In the genomic region with DNA sequence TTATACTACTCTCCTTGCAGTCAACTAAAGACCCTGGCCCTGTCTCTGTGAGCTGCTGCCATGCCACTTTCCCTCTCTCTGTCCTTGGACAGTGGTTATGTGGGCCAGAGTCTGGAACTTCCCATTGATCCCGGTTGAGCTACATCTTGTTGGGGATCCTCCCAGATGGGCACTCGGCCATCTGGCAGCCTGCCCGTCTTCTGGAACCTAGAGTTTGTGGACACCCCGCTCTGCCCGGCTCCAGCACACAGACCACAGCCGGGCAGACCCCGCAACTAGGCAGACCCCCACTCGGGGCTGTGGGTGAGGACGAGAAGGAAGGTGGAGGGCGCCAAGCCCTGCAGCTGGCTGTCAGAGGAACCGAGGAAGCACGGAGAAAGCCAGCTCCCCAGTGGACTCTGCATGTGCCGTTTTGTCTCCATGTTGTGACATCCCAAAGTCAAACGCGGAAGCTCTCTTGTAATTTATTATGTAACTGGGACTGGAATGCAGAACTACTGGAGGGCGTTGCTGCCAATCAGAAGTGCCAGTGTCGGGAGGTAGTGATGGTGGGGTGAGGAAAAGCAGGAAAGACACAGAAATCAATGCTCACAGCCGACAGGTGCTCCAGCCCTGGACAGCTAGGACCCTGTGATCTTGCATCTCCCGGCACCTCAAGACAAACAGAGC, we compare ENCODE assay signal across 9 cellular contexts.
DNase-seq lines count a peak whose midpoint lies in the region; ATAC-seq and TF ChIP-seq lines count a peak whose summit lies in the region.
"Had no signal": no experiment of that assay in that cellular context is flagged by ENCODE, and none has a peak within 500 bp of the region (broad histone marks: within the 10 kb centered on the region; RNA-seq: fewer than 3 reads in every experiment).

No MANE protein-coding gene starts in this region.

- H4K20me1 ChIP-seq in SK-N-SH (ENCODE audit: insufficient read depth), result no peaks in the 10 kb centered on the region

- H2AFZ ChIP-seq in SK-N-SH (ENCODE audit: low read depth), result no peak overlapping the region

- H3K27ac ChIP-seq in SK-N-SH (ENCODE audit: low read depth in 2 of 2, low read length in 1 of 2) (no peak overlapping the region), caudate nucleus (ENCODE audit: low read depth, low read length) (peak overlapping the region; percentile 92), vagina (no peak overlapping the region)

- no peak overlapping the region for H3K9ac ChIP-seq in SK-N-SH

- POLR2A ChIA-PET in SK-N-SH (lab: Yijun Ruan, JAX), result no interaction called here

- 35% methylated on average over 9 of the region's 19 CpGs for WGBS in SK-N-SH (ENCODE audit: low lambda C conversion rate)

- no peaks in the 10 kb centered on the region for H3F3A ChIP-seq in SK-N-SH (replicated peaks; ENCODE audit: insufficient read depth)

- H3K79me2 ChIP-seq in SK-N-SH (ENCODE audit: insufficient read depth), result no peaks in the 10 kb centered on the region

- intact Hi-C loops in vagina (cut with DNase I), result no loop called here

- DNase-seq in SK-N-SH (peak; percentile 70), caudate nucleus (lab: John Stamatoyannopoulos, UW) (peak in 58 of 61 donors; percentile 18 to 89 (median 73)), mucosa of gallbladder (ENCODE audit: low spot score) (peak; percentile 89), vagina (ENCODE audit: extremely low spot score in 2 of 2) (no peak), activated gamma-delta T cell treated with Interleukin-2 at 50 U/mL for 16 hours (no peak), activated T-cell treated with anti-CD3 and anti-CD28 coated beads for 4 hours (no peak), SHP77 (lab: John Stamatoyannopoulos, UW) (no peak)
- DNase-seq: activated CD8-positive, alpha-beta memory T cell treated with anti-CD3 and anti-CD28 coated beads for 24 hours had no signal

- H3K4me2 ChIP-seq in SK-N-SH, result no peak overlapping the region

- H3K36me3 ChIP-seq in SK-N-SH (replicated peaks in 1 of 2; ENCODE audit: control insufficient read depth in 1 of 2, insufficient read depth in 2 of 2, low read length in 1 of 2) (no peaks in the 10 kb centered on the region), vagina (no peaks in the 10 kb centered on the region)

- H3K4me3 ChIP-seq in SK-N-SH (ENCODE audit: low read depth in 2 of 2, low read length in 1 of 2) (no peak overlapping the region), vagina (peak overlapping the region; percentile 6 to 26)

- H3K9me3 ChIP-seq in SK-N-SH (no peaks in the 10 kb centered on the region), vagina (no peaks in the 10 kb centered on the region)

- no peak for TF ChIP-seq CTCF in SK-N-SH (IDR thresholded peaks at IDR 0.05)
- no peak for TF ChIP-seq CTCF in vagina (IDR thresholded peaks at IDR 0.05)

- H3K4me1 ChIP-seq in SK-N-SH (ENCODE audit: control insufficient read depth in 1 of 2, insufficient read depth in 2 of 2, low read depth in 1 of 2, low read length in 1 of 2) (peaks cover 0 to 24% of the 10 kb centered on the region in 2 experiments; a peak in 1 of 4 replicates), vagina (peaks cover 11% of the 10 kb centered on the region)

- no peaks in the 10 kb centered on the region for H3K9me2 ChIP-seq in SK-N-SH

- no peak for TF ChIP-seq POLR2A in vagina (IDR thresholded peaks at IDR 0.05)

- no peak for ATAC-seq in SK-N-SH treated with all-trans-retinoic acid at 6 μM for 48 hours

- CTCF ChIA-PET in SK-N-SH (lab: Yijun Ruan, JAX), result interaction anchor here (0.8 to 1.6 kb wide), 8 partner anchors 9 to 282 kb away, joined by 3 to 5 read pairs (median 3); no protein-coding TSS in a partner anchor

- TF ChIP-seq EP300 in SK-N-SH (IDR thresholded peaks at IDR 0.05; ENCODE audit: borderline replicate concordance in 1 of 2, low read depth in 1 of 2, low read length in 1 of 2), result no peak

- H3K27me3 ChIP-seq in SK-N-SH (ENCODE audit: insufficient read depth) (no peaks in the 10 kb centered on the region; the same call in 1 of the 2 replicates), vagina (no peaks in the 10 kb centered on the region)

- no peak for TF ChIP-seq RAD21 in SK-N-SH (IDR thresholded peaks at IDR 0.05; ENCODE audit: low read length)

TF ChIP-seq in SK-N-SH, 30 proteins besides CTCF, POLR2A, EP300 and RAD21 (continues in another document):
- TF ChIP-seq CHD2 (IDR thresholded peaks at IDR 0.05; ENCODE audit: low read length, partially characterized antibody), result no peak
- TF ChIP-seq MEF2A (IDR thresholded peaks at IDR 0.05; ENCODE audit: borderline replicate concordance, low read depth), result no peak
- no peak for TF ChIP-seq NRF1 (IDR thresholded peaks at IDR 0.05; ENCODE audit: low read depth, low read length)
- TF ChIP-seq SIN3A (IDR thresholded peaks at IDR 0.05; ENCODE audit: borderline replicate concordance, low read depth, low read length), result no peak
- TF ChIP-seq GABPA (IDR thresholded peaks at IDR 0.05; ENCODE audit: low read depth), result no peak
- TF ChIP-seq TEAD4 (IDR thresholded peaks at IDR 0.05; ENCODE audit: borderline replicate concordance, insufficient read depth), result no peak
- TF ChIP-seq FOXM1 (IDR thresholded peaks at IDR 0.05; ENCODE audit: low read depth), result no peak
- TF ChIP-seq RFX5 (IDR thresholded peaks at IDR 0.05; ENCODE audit: low read length), result no peak
- TF ChIP-seq, protein P1, sequence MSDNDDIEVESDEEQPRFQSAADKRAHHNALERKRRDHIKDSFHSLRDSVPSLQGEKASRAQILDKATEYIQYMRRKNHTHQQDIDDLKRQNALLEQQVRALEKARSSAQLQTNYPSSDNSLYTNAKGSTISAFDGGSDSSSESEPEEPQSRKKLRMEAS (IDR thresholded peaks at IDR 0.05; ENCODE audit: low read depth), result no peak
- TF ChIP-seq GATA2 (CRISPR knock-in tag; IDR thresholded peaks at IDR 0.05), result no peak

TF ChIP-seq in SK-N-SH treated with all-trans-retinoic acid at 6 μM for 48 hours, 23 proteins besides CTCF, POLR2A, EP300 and RAD21 (continues in another document):
- TF ChIP-seq, protein P2, sequence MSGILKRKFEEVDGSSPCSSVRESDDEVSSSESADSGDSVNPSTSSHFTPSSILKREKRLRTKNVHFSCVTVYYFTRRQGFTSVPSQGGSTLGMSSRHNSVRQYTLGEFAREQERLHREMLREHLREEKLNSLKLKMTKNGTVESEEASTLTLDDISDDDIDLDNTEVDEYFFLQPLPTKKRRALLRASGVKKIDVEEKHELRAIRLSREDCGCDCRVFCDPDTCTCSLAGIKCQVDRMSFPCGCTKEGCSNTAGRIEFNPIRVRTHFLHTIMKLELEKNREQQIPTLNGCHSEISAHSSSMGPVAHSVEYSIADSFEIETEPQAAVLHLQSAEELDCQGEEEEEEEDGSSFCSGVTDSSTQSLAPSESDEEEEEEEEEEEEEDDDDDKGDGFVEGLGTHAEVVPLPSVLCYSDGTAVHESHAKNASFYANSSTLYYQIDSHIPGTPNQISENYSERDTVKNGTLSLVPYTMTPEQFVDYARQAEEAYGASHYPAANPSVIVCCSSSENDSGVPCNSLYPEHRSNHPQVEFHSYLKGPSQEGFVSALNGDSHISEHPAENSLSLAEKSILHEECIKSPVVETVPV (CRISPR knock-in tag; IDR thresholded peaks at IDR 0.05), result no peak
- no peak for TF ChIP-seq ZFP30 (CRISPR knock-in tag; IDR thresholded peaks at IDR 0.05)
- TF ChIP-seq POU6F1 (CRISPR knock-in tag; IDR thresholded peaks at IDR 0.05; ENCODE audit: borderline replicate concordance, low read depth), result no peak
- no peak for TF ChIP-seq ZNF70 (CRISPR knock-in tag; IDR thresholded peaks at IDR 0.05)
- TF ChIP-seq ARNTL (CRISPR knock-in tag; IDR thresholded peaks at IDR 0.05; ENCODE audit: borderline replicate concordance, low read depth), result no peak
- TF ChIP-seq, protein P3, sequence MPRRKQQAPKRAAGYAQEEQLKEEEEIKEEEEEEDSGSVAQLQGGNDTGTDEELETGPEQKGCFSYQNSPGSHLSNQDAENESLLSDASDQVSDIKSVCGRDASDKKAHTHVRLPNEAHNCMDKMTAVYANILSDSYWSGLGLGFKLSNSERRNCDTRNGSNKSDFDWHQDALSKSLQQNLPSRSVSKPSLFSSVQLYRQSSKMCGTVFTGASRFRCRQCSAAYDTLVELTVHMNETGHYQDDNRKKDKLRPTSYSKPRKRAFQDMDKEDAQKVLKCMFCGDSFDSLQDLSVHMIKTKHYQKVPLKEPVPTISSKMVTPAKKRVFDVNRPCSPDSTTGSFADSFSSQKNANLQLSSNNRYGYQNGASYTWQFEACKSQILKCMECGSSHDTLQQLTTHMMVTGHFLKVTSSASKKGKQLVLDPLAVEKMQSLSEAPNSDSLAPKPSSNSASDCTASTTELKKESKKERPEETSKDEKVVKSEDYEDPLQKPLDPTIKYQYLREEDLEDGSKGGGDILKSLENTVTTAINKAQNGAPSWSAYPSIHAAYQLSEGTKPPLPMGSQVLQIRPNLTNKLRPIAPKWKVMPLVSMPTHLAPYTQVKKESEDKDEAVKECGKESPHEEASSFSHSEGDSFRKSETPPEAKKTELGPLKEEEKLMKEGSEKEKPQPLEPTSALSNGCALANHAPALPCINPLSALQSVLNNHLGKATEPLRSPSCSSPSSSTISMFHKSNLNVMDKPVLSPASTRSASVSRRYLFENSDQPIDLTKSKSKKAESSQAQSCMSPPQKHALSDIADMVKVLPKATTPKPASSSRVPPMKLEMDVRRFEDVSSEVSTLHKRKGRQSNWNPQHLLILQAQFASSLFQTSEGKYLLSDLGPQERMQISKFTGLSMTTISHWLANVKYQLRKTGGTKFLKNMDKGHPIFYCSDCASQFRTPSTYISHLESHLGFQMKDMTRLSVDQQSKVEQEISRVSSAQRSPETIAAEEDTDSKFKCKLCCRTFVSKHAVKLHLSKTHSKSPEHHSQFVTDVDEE (CRISPR knock-in tag; IDR thresholded peaks at IDR 0.05), result no peak
- no peak for TF ChIP-seq CSDC2 (CRISPR knock-in tag; IDR thresholded peaks at IDR 0.05)
- no peak for TF ChIP-seq ZNF565 (CRISPR knock-in tag; conservative IDR thresholded peaks at IDR 0.05; ENCODE audit: low read depth)
- TF ChIP-seq BACH2 (CRISPR knock-in tag; IDR thresholded peaks at IDR 0.05; ENCODE audit: borderline replicate concordance), result no peak
- no peak for TF ChIP-seq RARB (CRISPR knock-in tag; IDR thresholded peaks at IDR 0.05)
- TF ChIP-seq ZFP3 (CRISPR knock-in tag; IDR thresholded peaks at IDR 0.05), result no peak

Comparison
In these comparisons a context has a peak if more than half of its experiments do, and no peak if none do; other contexts are left out.
1. DNase-seq: peak in SK-N-SH (single experiment), caudate nucleus (58 of 61) and mucosa of gallbladder (single experiment); none in vagina (0 of 2), activated gamma-delta T cell treated with Interleukin-2 at 50 U/mL for 16 hours (single experiment), activated T-cell treated with anti-CD3 and anti-CD28 coated beads for 4 hours (single experiment) and SHP77 (0 of 2).
2. H3K4me3 ChIP-seq: peak in vagina (2 of 2); none in SK-N-SH (0 of 2).